In the genomic region with DNA sequence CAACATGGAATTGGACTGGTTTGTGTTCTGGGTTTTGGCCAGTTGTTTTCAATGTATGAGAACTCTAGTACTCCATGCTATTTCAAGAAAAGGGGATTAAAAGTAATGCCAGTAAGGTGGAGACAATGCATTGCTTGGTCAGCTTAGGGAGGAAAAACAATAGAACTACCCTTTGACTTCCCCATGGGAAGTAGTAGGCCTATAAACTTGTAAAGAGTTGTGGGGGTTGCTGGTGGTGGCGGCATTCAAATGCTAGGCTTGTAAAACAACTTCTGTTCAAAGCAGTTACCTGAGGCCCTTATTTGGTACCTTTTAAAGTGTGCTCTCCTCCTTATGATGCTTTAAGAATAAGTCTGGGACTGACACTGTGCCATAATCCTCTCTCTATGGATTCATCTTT, we compare ENCODE assay signal across 20 cellular contexts.
"Had no signal": no experiment of that assay in that cellular context is flagged by ENCODE, and none has a peak within 500 bp of the region (broad histone marks: within the 10 kb centered on the region; RNA-seq: fewer than 3 reads in every experiment).

No MANE protein-coding gene starts in this region.

- H3K27ac ChIP-seq: brain microvascular endothelial cell, esophagus muscularis mucosa, gastroesophageal sphincter, lower lobe of right lung, thoracic aorta, upper lobe of right lung had no signal

- H3K27ac Mint-ChIP-seq: activated B cell treated with CpG ODN at 0.5 μM for 24 hours; activated CD4-positive, alpha-beta memory T cell treated with anti-CD3 and anti-CD28 coated beads, Interleukin-2, amount 10 ng/mL, durations not matched to agents 7 days and 5 days; activated naive CD4-positive, alpha-beta T cell treated with anti-CD3 and anti-CD28 coated beads, Interleukin-2, amount 10 ng/mL, durations not matched to agents 7 days and 5 days; stimulated activated memory B cell treated with anti-CD40 and anti-IgM and Interleukin-4, amounts not matched to agents 10 μg/mL and 1 μg/mL and 100 μg/mL, for 72 hours; T-helper 2 cell treated with Interferon-gamma antibody and Interleukin-4, amounts not matched to agents 5 μg/mL and 100 μg/mL, for 36 hours had no signal

- H3K4me3 Mint-ChIP-seq: activated B cell treated with CpG ODN at 0.5 μM for 24 hours; activated CD4-positive, alpha-beta memory T cell treated with anti-CD3 and anti-CD28 coated beads, Interleukin-2, amount 10 ng/mL, durations not matched to agents 7 days and 5 days; activated naive CD4-positive, alpha-beta T cell treated with anti-CD3 and anti-CD28 coated beads, Interleukin-2, amount 10 ng/mL, durations not matched to agents 7 days and 5 days; stimulated activated memory B cell treated with anti-CD40 and anti-IgM and Interleukin-4, amounts not matched to agents 10 μg/mL and 1 μg/mL and 100 μg/mL, for 72 hours; T-helper 2 cell treated with Interferon-gamma antibody and Interleukin-4, amounts not matched to agents 5 μg/mL and 100 μg/mL, for 36 hours had no signal

- H3K27me3 ChIP-seq: brain microvascular endothelial cell, esophagus muscularis mucosa, gastroesophageal sphincter, heart left ventricle, spleen, upper lobe of right lung had no signal

- H3K9me3 Mint-ChIP-seq: activated B cell treated with CpG ODN at 0.5 μM for 24 hours; activated CD4-positive, alpha-beta memory T cell treated with anti-CD3 and anti-CD28 coated beads, Interleukin-2, amount 10 ng/mL, durations not matched to agents 7 days and 5 days; activated naive CD4-positive, alpha-beta T cell treated with anti-CD3 and anti-CD28 coated beads, Interleukin-2, amount 10 ng/mL, durations not matched to agents 7 days and 5 days; naive thymus-derived CD8-positive, alpha-beta T cell; stimulated activated memory B cell treated with anti-CD40 and anti-IgM and Interleukin-4, amounts not matched to agents 10 μg/mL and 1 μg/mL and 100 μg/mL, for 72 hours; T-helper 2 cell treated with Interferon-gamma antibody and Interleukin-4, amounts not matched to agents 5 μg/mL and 100 μg/mL, for 36 hours had no signal

- H3K4me3 ChIP-seq: esophagus muscularis mucosa, gastroesophageal sphincter, heart left ventricle, lower lobe of right lung, spleen, thoracic aorta, upper lobe of right lung had no signal

- DNase-seq: activated B cell treated with CpG ODN at 0.5 μM for 24 hours; activated CD4-positive, alpha-beta memory T cell treated with anti-CD3 and anti-CD28 coated beads, Interleukin-2, amount 10 ng/mL, durations not matched to agents 7 days and 5 days; activated CD4-positive, alpha-beta T cell treated with anti-CD3 and anti-CD28 coated beads for 4 hours; activated naive CD4-positive, alpha-beta T cell treated with anti-CD3 and anti-CD28 coated beads, Interleukin-2, amount 10 ng/mL, durations not matched to agents 7 days and 5 days; activated T-cell treated with anti-CD3 and anti-CD28 coated beads, Interleukin-2, amount 50 U/mL, for 1 hour; aorta; brain microvascular endothelial cell; central memory CD4-positive, alpha-beta T cell; heart left ventricle; islet precursor cell; lower lobe of right lung; naive thymus-derived CD8-positive, alpha-beta T cell; spleen; stimulated activated CD4-positive, alpha-beta T cell treated with anti-CD3 and anti-CD28 coated beads, Interleukin-4, amount 100 ng/mL, for 4 hours; upper lobe of right lung had no signal

- H3K27me3 Mint-ChIP-seq: activated B cell treated with CpG ODN at 0.5 μM for 24 hours; activated CD4-positive, alpha-beta memory T cell treated with anti-CD3 and anti-CD28 coated beads, Interleukin-2, amount 10 ng/mL, durations not matched to agents 7 days and 5 days; activated naive CD4-positive, alpha-beta T cell treated with anti-CD3 and anti-CD28 coated beads, Interleukin-2, amount 10 ng/mL, durations not matched to agents 7 days and 5 days; naive thymus-derived CD8-positive, alpha-beta T cell; stimulated activated memory B cell treated with anti-CD40 and anti-IgM and Interleukin-4, amounts not matched to agents 10 μg/mL and 1 μg/mL and 100 μg/mL, for 72 hours had no signal

- H3K9me3 ChIP-seq: esophagus muscularis mucosa, gastroesophageal sphincter, heart left ventricle, lower lobe of right lung, spleen, thoracic aorta, upper lobe of right lung had no signal

- ATAC-seq: gastroesophageal sphincter; heart left ventricle; lower lobe of right lung; naive thymus-derived CD8-positive, alpha-beta T cell; stimulated activated memory B cell treated with anti-CD40 and anti-IgM and Interleukin-4, amounts not matched to agents 10 μg/mL and 1 μg/mL and 100 μg/mL, for 72 hours; upper lobe of right lung had no signal
